In genomic region chr11:62030071-62030684, GRCh38 we compare ENCODE assay signal across 21 cellular contexts.
"Had no signal": no experiment of that assay in that cellular context is flagged by ENCODE, and none has a peak within 500 bp of the region (broad histone marks: within the 10 kb centered on the region; RNA-seq: fewer than 3 reads in every experiment).

No MANE protein-coding gene starts in this region.

- H3K9me3 ChIP-seq: ascending aorta, breast epithelium, gastrocnemius medialis, psoas muscle, right lobe of liver had no signal

- H3K27me3 Mint-ChIP-seq: activated CD4-positive, alpha-beta memory T cell treated with anti-CD3 and anti-CD28 coated beads, Interleukin-2, amount 10 ng/mL, durations not matched to agents 7 days and 5 days; activated T-cell treated with anti-CD3 and anti-CD28 coated beads, Interleukin-2, amount 50 U/mL, for 24 hours; effector memory CD8-positive, alpha-beta T cell; stimulated activated naive CD8-positive, alpha-beta T cell treated with anti-CD3 and anti-CD28 coated beads, Interleukin-15, amount 100 ng/mL, for 72 hours; T-cell; type B pancreatic cell had no signal

- ATAC-seq: effector memory CD8-positive, alpha-beta T cell; gastrocnemius medialis; heart left ventricle; left ventricle myocardium superior; psoas muscle; right lobe of liver; stimulated activated naive CD8-positive, alpha-beta T cell treated with anti-CD3 and anti-CD28 coated beads, Interleukin-15, amount 100 ng/mL, for 72 hours; T-cell had no signal

- H3K4me1 Mint-ChIP-seq: nephron had no signal

- H3K36me3 ChIP-seq: ascending aorta, breast epithelium, gastrocnemius medialis, heart left ventricle, right lobe of liver had no signal

- H3K27me3 ChIP-seq: ascending aorta, breast epithelium, gastrocnemius medialis, heart left ventricle, right lobe of liver had no signal

- H3K4me1 ChIP-seq: ascending aorta, breast epithelium, gastrocnemius medialis, psoas muscle had no signal

- H3K4me3 Mint-ChIP-seq: activated CD4-positive, alpha-beta memory T cell treated with anti-CD3 and anti-CD28 coated beads, Interleukin-2, amount 10 ng/mL, durations not matched to agents 7 days and 5 days; activated naive CD4-positive, alpha-beta T cell treated with anti-CD3 and anti-CD28 coated beads, Interleukin-2, amount 10 ng/mL, durations not matched to agents 7 days and 5 days; activated T-cell treated with anti-CD3 and anti-CD28 coated beads, Interleukin-2, amount 50 U/mL, for 24 hours; effector memory CD8-positive, alpha-beta T cell; memory B cell; nephron; stimulated activated naive CD8-positive, alpha-beta T cell treated with anti-CD3 and anti-CD28 coated beads, Interleukin-15, amount 100 ng/mL, for 72 hours; T-cell; type B pancreatic cell had no signal

- H3K4me2 ChIP-seq: smooth muscle cell had no signal

- H3K4me3 ChIP-seq: ascending aorta, breast epithelium, gastrocnemius medialis, heart left ventricle, psoas muscle, right lobe of liver, smooth muscle cell had no signal

- DNase-seq: activated CD4-positive, alpha-beta memory T cell treated with anti-CD3 and anti-CD28 coated beads, Interleukin-2, amount 10 ng/mL, durations not matched to agents 7 days and 5 days; activated CD4-positive, alpha-beta T cell treated with anti-CD3 and anti-CD28 coated beads for 4 hours; activated naive CD4-positive, alpha-beta T cell treated with anti-CD3 and anti-CD28 coated beads, Interleukin-2, amount 10 ng/mL, durations not matched to agents 7 days and 5 days; activated T-cell treated with anti-CD3 and anti-CD28 coated beads, Interleukin-2, amount 50 U/mL, for 24 hours; cerebellar nuclear complex; effector memory CD8-positive, alpha-beta T cell; gastrocnemius medialis; heart left ventricle; kidney glomerular epithelial cell; left ventricle myocardium superior; psoas muscle; right lobe of liver; stimulated activated naive CD8-positive, alpha-beta T cell treated with anti-CD3 and anti-CD28 coated beads, Interleukin-15, amount 100 ng/mL, for 72 hours; T-cell; T1000 had no signal

- H3K27ac Mint-ChIP-seq: activated CD4-positive, alpha-beta memory T cell treated with anti-CD3 and anti-CD28 coated beads, Interleukin-2, amount 10 ng/mL, durations not matched to agents 7 days and 5 days; activated naive CD4-positive, alpha-beta T cell treated with anti-CD3 and anti-CD28 coated beads, Interleukin-2, amount 10 ng/mL, durations not matched to agents 7 days and 5 days; activated T-cell treated with anti-CD3 and anti-CD28 coated beads, Interleukin-2, amount 50 U/mL, for 24 hours; effector memory CD8-positive, alpha-beta T cell; memory B cell; nephron; T-cell; type B pancreatic cell had no signal

- H3K27ac ChIP-seq: ascending aorta, breast epithelium, gastrocnemius medialis, heart left ventricle, psoas muscle, right lobe of liver had no signal

- H3K36me3 Mint-ChIP-seq: type B pancreatic cell had no signal

- H3K9me3 Mint-ChIP-seq: effector memory CD8-positive, alpha-beta T cell; stimulated activated naive CD8-positive, alpha-beta T cell treated with anti-CD3 and anti-CD28 coated beads, Interleukin-15, amount 100 ng/mL, for 72 hours; type B pancreatic cell had no signal
